In genomic region chr1:6581561-6582305, GRCh38 we compare ENCODE assay signal across 10 cellular contexts. TPM values are rescaled to one million over a fixed set of nuclear protein-coding genes. Genes with fewer than 3 reads are reported as not detected.
DNase-seq lines count a peak whose midpoint lies in the region; ATAC-seq lines count a peak whose summit lies in the region.
"Had no signal": no experiment of that assay in that cellular context is flagged by ENCODE, and none has a peak within 500 bp of the region (broad histone marks: within the 10 kb centered on the region; RNA-seq: fewer than 3 reads in every experiment).

No MANE protein-coding gene starts in this region.

- peaks cover 7% of the 10 kb centered on the region for H3K36me3 Mint-ChIP-seq in activated CD4-positive, alpha-beta T cell treated with anti-CD3 and anti-CD28 coated beads for 36 hours (ENCODE audit: low read depth)
- peaks cover 20 to 22% of the 10 kb centered on the region in 2 donors for H3K36me3 Mint-ChIP-seq in stimulated activated naive B cell treated with anti-CD40 and anti-IgM and Interleukin-4, amounts not matched to agents 10 μg/mL and 1 μg/mL and 100 μg/mL, for 72 hours

- intact Hi-C loops in activated CD4-positive, alpha-beta T cell treated with anti-CD3 and anti-CD28 coated beads for 36 hours (cut with DNase I, micrococcal nuclease) = no loop called here

- no peak for ATAC-seq in activated CD4-positive, alpha-beta T cell treated with anti-CD3 and anti-CD28 coated beads for 36 hours
- no peak for ATAC-seq in stimulated activated naive B cell treated with anti-CD40 and anti-IgM and Interleukin-4, amounts not matched to agents 10 μg/mL and 1 μg/mL and 100 μg/mL, for 72 hours (replicated peaks)
- no peak for ATAC-seq in GM19328 (IDR thresholded peaks at IDR 0.05; ENCODE audit: unreplicated experiment)
- no peak for ATAC-seq in HG02678 (IDR thresholded peaks at IDR 0.05; ENCODE audit: unreplicated experiment)
- no peak for ATAC-seq in GM18909 (IDR thresholded peaks at IDR 0.05; ENCODE audit: poor library complexity, unreplicated experiment)

- H3K27ac Mint-ChIP-seq in activated CD4-positive, alpha-beta T cell treated with anti-CD3 and anti-CD28 coated beads for 36 hours = peak overlapping the region; percentile 42
- peak overlapping the region; percentile 77 for H3K27ac Mint-ChIP-seq in stimulated activated naive B cell treated with anti-CD40 and anti-IgM and Interleukin-4, amounts not matched to agents 10 μg/mL and 1 μg/mL and 100 μg/mL, for 72 hours

- H3K4me3 Mint-ChIP-seq in activated CD4-positive, alpha-beta T cell treated with anti-CD3 and anti-CD28 coated beads for 36 hours = peak overlapping the region; percentile 92
- H3K4me3 Mint-ChIP-seq in stimulated activated naive B cell treated with anti-CD40 and anti-IgM and Interleukin-4, amounts not matched to agents 10 μg/mL and 1 μg/mL and 100 μg/mL, for 72 hours = peak overlapping the region; percentile 95 to 100

- H3K27me3 Mint-ChIP-seq in activated CD4-positive, alpha-beta T cell treated with anti-CD3 and anti-CD28 coated beads for 36 hours = no peaks in the 10 kb centered on the region
- H3K27me3 Mint-ChIP-seq in stimulated activated naive B cell treated with anti-CD40 and anti-IgM and Interleukin-4, amounts not matched to agents 10 μg/mL and 1 μg/mL and 100 μg/mL, for 72 hours = no peaks in the 10 kb centered on the region

- H3K9me3 Mint-ChIP-seq in activated CD4-positive, alpha-beta T cell treated with anti-CD3 and anti-CD28 coated beads for 36 hours (ENCODE audit: low read depth) = no peaks in the 10 kb centered on the region
- no peaks in the 10 kb centered on the region for H3K9me3 Mint-ChIP-seq in stimulated activated naive B cell treated with anti-CD40 and anti-IgM and Interleukin-4, amounts not matched to agents 10 μg/mL and 1 μg/mL and 100 μg/mL, for 72 hours

- H3K27ac ChIP-seq in epithelial cell of prostate = peak overlapping the region; percentile 56

- POLR2A ChIA-PET in activated CD4-positive, alpha-beta T cell treated with anti-CD3 and anti-CD28 coated beads for 36 hours (lab: Charles Lee) = interaction anchor here (0.6 to 1.0 kb wide), 4 partner anchors 11 to 203 kb away, joined by 3 to 5 read pairs (median 4); no protein-coding TSS in a partner anchor

- peaks cover 33% of the 10 kb centered on the region for H3K4me1 Mint-ChIP-seq in activated CD4-positive, alpha-beta T cell treated with anti-CD3 and anti-CD28 coated beads for 36 hours
- H3K4me1 Mint-ChIP-seq in stimulated activated naive B cell treated with anti-CD40 and anti-IgM and Interleukin-4, amounts not matched to agents 10 μg/mL and 1 μg/mL and 100 μg/mL, for 72 hours = peaks cover 36 to 57% of the 10 kb centered on the region in 2 donors

- CTCF ChIA-PET in activated CD4-positive, alpha-beta T cell treated with anti-CD3 and anti-CD28 coated beads for 36 hours (lab: Charles Lee) = interaction anchor here (0.7 to 2.4 kb wide), 5 partner anchors 16 to 131 kb away, joined by 3 to 14 read pairs (median 6); partner anchors contain the start of genes NOL9 and TAS1R1

- no peak for DNase-seq in activated CD4-positive, alpha-beta T cell treated with anti-CD3 and anti-CD28 coated beads for 36 hours
- DNase-seq in activated CD4-positive, alpha-beta T cell treated with anti-CD3 and anti-CD28 coated beads for 48 hours = no peak
- DNase-seq in OCI-M1 (lab: John Stamatoyannopoulos, UW) (peak; percentile 88), epithelial cell of prostate (ENCODE audit: low read depth, low spot score) (no peak)
- DNase-seq in stimulated activated naive B cell treated with anti-CD40 and anti-IgM and Interleukin-4, amounts not matched to agents 10 μg/mL and 1 μg/mL and 100 μg/mL, for 72 hours = no peak

RNA-seq across cellular contexts. Expression of gene ZBTB48, which starts 1.9 kb away (rescaled TPM):
- total RNA-seq in activated CD4-positive, alpha-beta T cell treated with anti-CD3 and anti-CD28 coated beads for 36 hours = 10 to 100 TPM; 23.2 to 26.0 TPM

RNA-seq across cellular contexts. Expression of gene KLHL21, which starts 20.9 kb away (rescaled TPM):
- 10 to 100 TPM; 12.4 to 15.7 TPM for total RNA-seq in activated CD4-positive, alpha-beta T cell treated with anti-CD3 and anti-CD28 coated beads for 36 hours

RNA-seq across cellular contexts. Expression of gene TAS1R1, which starts 26.6 kb away (rescaled TPM):
- total RNA-seq in activated CD4-positive, alpha-beta T cell treated with anti-CD3 and anti-CD28 coated beads for 36 hours = under 1 TPM in 1 of 2 experiments, not detected in 1; 0.07 TPM
- total RNA-seq: renal cortical epithelial cell, RPMI7951 had no signal

RNA-seq across cellular contexts. Expression of gene NOL9, which starts 27.4 kb away (rescaled TPM):
- 10 to 100 TPM; 37.4 to 44.7 TPM for total RNA-seq in activated CD4-positive, alpha-beta T cell treated with anti-CD3 and anti-CD28 coated beads for 36 hours

RNA-seq across cellular contexts. Expression of gene PHF13, which starts 31.8 kb away (rescaled TPM):
- total RNA-seq in activated CD4-positive, alpha-beta T cell treated with anti-CD3 and anti-CD28 coated beads for 36 hours = 10 to 100 TPM; 13.2 to 13.6 TPM
